Comparison of ENCODE assay signal across 1 cellular context in genomic region chr5:65928860-65929259, GRCh38.
TF ChIP-seq lines count a peak whose summit lies in the region.

No MANE protein-coding gene starts in this region.

TF ChIP-seq in K562, 482 proteins besides CTCF, POLR2A, EP300 and RAD21 (continued from another document):
- TF ChIP-seq ZBTB40 (IDR thresholded peaks at IDR 0.05): peak; percentile 77
- no peak for TF ChIP-seq ZBTB40 (CRISPR knock-in tag; IDR thresholded peaks at IDR 0.05)
- no peak for TF ChIP-seq TCF3 (CRISPR knock-in tag; IDR thresholded peaks at IDR 0.05)
- TF ChIP-seq CHD1 (IDR thresholded peaks at IDR 0.05; ENCODE audit: low read length): peak; percentile 51
- TF ChIP-seq ZBTB49 (CRISPR knock-in tag; IDR thresholded peaks at IDR 0.05; ENCODE audit: borderline replicate concordance): no peak
- TF ChIP-seq GTF2F1 (IDR thresholded peaks at IDR 0.05; ENCODE audit: low read depth, low read length): no peak
- TF ChIP-seq NR2F6 (CRISPR knock-in tag; IDR thresholded peaks at IDR 0.05): no peak
- TF ChIP-seq HMGN3 (IDR thresholded peaks at IDR 0.05; ENCODE audit: borderline replicate concordance, extremely low read depth, insufficient read length, low read depth, low read length): no peak
- no peak for TF ChIP-seq RHOXF2B (CRISPR knock-in tag; conservative IDR thresholded peaks at IDR 0.05)
TF ChIP-seq in K562: peak in this region for 2.
